1 cellular context compared by ENCODE assay signal in genomic region chr10:6088721-6089333, GRCh38.
TF ChIP-seq lines count a peak whose summit lies in the region.

RBM17 (plus strand) TSS chr10:6089034; CDS start chr10:6097066, 8,032 bp downstream.

TF ChIP-seq in GM12878, 131 proteins besides CTCF, POLR2A, EP300 and RAD21 (continued from another document and continues in another):
- TF ChIP-seq BCL3 (IDR thresholded peaks at IDR 0.05; ENCODE audit: borderline replicate concordance, insufficient read depth, low read depth, low read length, poor library complexity, severe bottlenecking) (no peak), HDAC6 (IDR thresholded peaks at IDR 0.05; ENCODE audit: unreplicated experiment) (no peak), SUPT20H (IDR thresholded peaks at IDR 0.05; ENCODE audit: borderline replicate concordance, control insufficient read depth, low read depth, low read length) (no peak), LARP7 (IDR thresholded peaks at IDR 0.05) (peak; percentile 98), FOS (IDR thresholded peaks at IDR 0.05; ENCODE audit: borderline replicate concordance, extremely low read depth, insufficient read length) (no peak), NR2C2 (IDR thresholded peaks at IDR 0.05; ENCODE audit: borderline replicate concordance, control insufficient read depth, insufficient read length, low read depth) (no peak), ETV6 (conservative IDR thresholded peaks at IDR 0.05 in 1 of 2, IDR thresholded peaks at IDR 0.05 in 1 of 2; ENCODE audit: borderline replicate concordance in 1 of 2, low read depth in 1 of 2) (0 out of 4 replicates have a peak, but pooled peaks of 1 of the 2 experiments have one; percentile 30), CEBPZ (IDR thresholded peaks at IDR 0.05; ENCODE audit: low read depth, low read length) (no peak), MAX (IDR thresholded peaks at IDR 0.05; ENCODE audit: low read depth, low read length) (0 out of 2 replicates have a peak, but pooled peaks have one; percentile 44), CBX3 (IDR thresholded peaks at IDR 0.05; ENCODE audit: borderline replicate concordance, low read depth) (no peak), SUZ12 (IDR thresholded peaks at IDR 0.05; ENCODE audit: unreplicated experiment) (peak; percentile 84), CUX1 (IDR thresholded peaks at IDR 0.05; ENCODE audit: insufficient replicate concordance, low read depth, low read length) (no peak), MEF2B (IDR thresholded peaks at IDR 0.05; ENCODE audit: partially characterized antibody, poor library complexity, severe bottlenecking) (peak; percentile 29), JUNB (IDR thresholded peaks at IDR 0.05) (no peak), BCL11A (IDR thresholded peaks at IDR 0.05; ENCODE audit: low read depth, low read length) (no peak), KAT2A (conservative IDR thresholded peaks at IDR 0.05; ENCODE audit: control insufficient read depth, low read depth, low read length) (no peak), HDAC2 (IDR thresholded peaks at IDR 0.05) (no peak), POLR2AphosphoS5 (IDR thresholded peaks at IDR 0.05; ENCODE audit: low read length) (peak; percentile 61; the same call in 1 of the 2 replicates), REST (IDR thresholded peaks at IDR 0.05; ENCODE audit: low read depth, low read length) (no peak), EGR1 (IDR thresholded peaks at IDR 0.05; ENCODE audit: borderline replicate concordance in 1 of 2, low read depth in 2 of 2, low read length in 2 of 2) (peak in 1 of 2 experiments; percentile 58; a peak in 2 of 3 replicates), RELB (IDR thresholded peaks at IDR 0.05; ENCODE audit: low read depth) (peak; percentile 43; the same call in 1 of the 2 replicates), RB1 (IDR thresholded peaks at IDR 0.05; ENCODE audit: borderline replicate concordance) (peak; percentile 82; the same call in 1 of the 2 replicates), USF2 (IDR thresholded peaks at IDR 0.05; ENCODE audit: borderline replicate concordance, low read depth, low read length) (no peak), ZNF384 (IDR thresholded peaks at IDR 0.05; ENCODE audit: borderline replicate concordance, low read depth, low read length) (0 out of 2 replicates have a peak, but pooled peaks have one; percentile 19), SMAD5 (IDR thresholded peaks at IDR 0.05; ENCODE audit: low read depth) (no peak), MTA2 (IDR thresholded peaks at IDR 0.05; ENCODE audit: low read depth) (no peak), WRNIP1 (IDR thresholded peaks at IDR 0.05; ENCODE audit: borderline replicate concordance, low read depth, low read length) (no peak), ZNF24 (IDR thresholded peaks at IDR 0.05) (peak; percentile 95), NFYA (IDR thresholded peaks at IDR 0.05; ENCODE audit: borderline replicate concordance, low read depth, low read length) (no peak), FOXK2 (IDR thresholded peaks at IDR 0.05) (no peak), ATF3 (IDR thresholded peaks at IDR 0.05; ENCODE audit: borderline replicate concordance, extremely low read depth, low read depth, low read length) (peak; percentile 91; the same call in 1 of the 2 replicates), BRCA1 (IDR thresholded peaks at IDR 0.05; ENCODE audit: low read depth, low read length) (no peak), BCLAF1 (IDR thresholded peaks at IDR 0.05) (0 out of 2 replicates have a peak, but pooled peaks have one; percentile 36), RFX5 (IDR thresholded peaks at IDR 0.05; ENCODE audit: low read depth, low read length) (no peak), TBL1XR1 (IDR thresholded peaks at IDR 0.05; ENCODE audit: low read depth, low read length) (no peak), KLF5 (IDR thresholded peaks at IDR 0.05; ENCODE audit: partially characterized antibody) (no peak)
